ENCODE assay signal across 19 cellular contexts in genomic region chr16:76176153-76176552, GRCh38.
A peak's percentile ranks its signal among the peaks of the same experiment; 100 is the strongest.
DNase-seq lines count a peak whose midpoint lies in the region; ATAC-seq, FAIRE-seq and TF ChIP-seq lines count a peak whose summit lies in the region.
"Had no signal": no experiment of that assay in that cellular context is flagged by ENCODE, and none has a peak within 500 bp of the region (broad histone marks: within the 10 kb centered on the region; RNA-seq: fewer than 3 reads in every experiment).

No MANE protein-coding gene starts in this region.

- H3K27me3 ChIP-seq in pancreas, result no peaks in the 10 kb centered on the region

- no peaks in the 10 kb centered on the region for H3K36me3 Mint-ChIP-seq in activated CD8-positive, alpha-beta T cell treated with anti-CD3 and anti-CD28 coated beads, Interleukin-2, amount 10 ng/mL, durations not matched to agents 7 days and 5 days (ENCODE audit: low read depth)
- H3K36me3 Mint-ChIP-seq: CD8-positive, alpha-beta memory T cell had no signal

- H3K4me1 Mint-ChIP-seq in activated CD8-positive, alpha-beta T cell treated with anti-CD3 and anti-CD28 coated beads, Interleukin-2, amount 10 ng/mL, durations not matched to agents 7 days and 5 days (ENCODE audit: low read depth), result no peaks in the 10 kb centered on the region
- H3K4me1 Mint-ChIP-seq: CD8-positive, alpha-beta memory T cell; central memory CD8-positive, alpha-beta T cell; stimulated activated naive CD8-positive, alpha-beta T cell treated with anti-CD3 and anti-CD28 coated beads, Interleukin-15, amount 100 ng/mL, for 72 hours; T-helper 17 cell had no signal

- POLR2A ChIA-PET in activated CD8-positive, alpha-beta T cell treated with anti-CD3 and anti-CD28 coated beads, Interleukin-2, amount 10 ng/mL, durations not matched to agents 7 days and 5 days (lab: Charles Lee), result no interaction called here

- H3K4me3 ChIP-seq in pancreas, result no peak overlapping the region
- H3K4me3 ChIP-seq: psoas muscle had no signal

- no peak overlapping the region for H3K27ac ChIP-seq in pancreas
- H3K27ac ChIP-seq: psoas muscle had no signal

- H3K9me3 Mint-ChIP-seq in activated CD8-positive, alpha-beta T cell treated with anti-CD3 and anti-CD28 coated beads, Interleukin-2, amount 10 ng/mL, durations not matched to agents 7 days and 5 days (ENCODE audit: insufficient read depth), result peaks cover 4% of the 10 kb centered on the region

- CTCF ChIA-PET in activated CD8-positive, alpha-beta T cell treated with anti-CD3 and anti-CD28 coated beads, Interleukin-2, amount 10 ng/mL, durations not matched to agents 7 days and 5 days (lab: Charles Lee), result no interaction called here

- no peaks in the 10 kb centered on the region for H3K9me3 ChIP-seq in pancreas

- peak; percentile 60 for DNase-seq in OCI-M1 (lab: John Stamatoyannopoulos, UW)
- DNase-seq in activated CD8-positive, alpha-beta T cell treated with anti-CD3 and anti-CD28 coated beads, Interleukin-2, amount 10 ng/mL, durations not matched to agents 7 days and 5 days, result no peak
- no peak for DNase-seq in D721Med (ENCODE audit: insufficient read length, low spot score)
- DNase-seq in NCI-H526 treated with DMSO at 0.1 percent for 48 hours (lab: John Stamatoyannopoulos, UW), result no peak
- DNase-seq in pancreas, result no peak
- DNase-seq: activated CD4-positive, alpha-beta T cell treated with anti-CD3 and anti-CD28 coated beads, Interleukin-2, amount 50 U/mL, for 4 hours; activated naive CD4-positive, alpha-beta T cell treated with anti-CD3 and anti-CD28 coated beads for 36 hours; CD8-positive, alpha-beta memory T cell; HCEC 1CT; NCI-H1694; PC-3; psoas muscle; stimulated activated naive CD8-positive, alpha-beta T cell treated with anti-CD3 and anti-CD28 coated beads, Interleukin-15, amount 100 ng/mL, for 72 hours; T-helper 17 cell had no signal

- H3K4me1 ChIP-seq in pancreas, result no peaks in the 10 kb centered on the region
- H3K4me1 ChIP-seq: psoas muscle had no signal

- ATAC-seq in GM18519 (IDR thresholded peaks at IDR 0.05; ENCODE audit: low FRiP score, unreplicated experiment) (peak; percentile 81), GM21390 (IDR thresholded peaks at IDR 0.05; ENCODE audit: unreplicated experiment) (peak; percentile 83), HG03066 (IDR thresholded peaks at IDR 0.05; ENCODE audit: low read depth, unreplicated experiment) (peak; percentile 100), pancreas (no peak)
- no peak for ATAC-seq in activated CD8-positive, alpha-beta T cell treated with anti-CD3 and anti-CD28 coated beads, Interleukin-2, amount 10 ng/mL, durations not matched to agents 7 days and 5 days
- ATAC-seq: esophagus mucosa; PC-3; psoas muscle; stimulated activated naive CD8-positive, alpha-beta T cell treated with anti-CD3 and anti-CD28 coated beads, Interleukin-15, amount 100 ng/mL, for 72 hours; T-helper 17 cell had no signal

- WGBS in pancreas, 2 donors, result 71 to 76% methylated on average over 4 of the region's 4 CpGs

- H3K4me3 Mint-ChIP-seq in activated CD8-positive, alpha-beta T cell treated with anti-CD3 and anti-CD28 coated beads, Interleukin-2, amount 10 ng/mL, durations not matched to agents 7 days and 5 days, result no peak overlapping the region
- H3K4me3 Mint-ChIP-seq: activated naive CD4-positive, alpha-beta T cell treated with anti-CD3 and anti-CD28 coated beads for 36 hours; central memory CD8-positive, alpha-beta T cell; stimulated activated naive CD8-positive, alpha-beta T cell treated with anti-CD3 and anti-CD28 coated beads, Interleukin-15, amount 100 ng/mL, for 72 hours; T-helper 17 cell had no signal

- TF ChIP-seq CTCF in D721Med (IDR thresholded peaks at IDR 0.05; ENCODE audit: insufficient read depth, missing control alignments), result no peak
- TF ChIP-seq CTCF in pancreas (IDR thresholded peaks at IDR 0.05), result no peak

- H3K27ac Mint-ChIP-seq in activated CD8-positive, alpha-beta T cell treated with anti-CD3 and anti-CD28 coated beads, Interleukin-2, amount 10 ng/mL, durations not matched to agents 7 days and 5 days, result no peak overlapping the region
- H3K27ac Mint-ChIP-seq: activated naive CD4-positive, alpha-beta T cell treated with anti-CD3 and anti-CD28 coated beads for 36 hours; CD8-positive, alpha-beta memory T cell; stimulated activated naive CD8-positive, alpha-beta T cell treated with anti-CD3 and anti-CD28 coated beads, Interleukin-15, amount 100 ng/mL, for 72 hours; T-helper 17 cell had no signal

- H3K27me3 Mint-ChIP-seq in activated CD8-positive, alpha-beta T cell treated with anti-CD3 and anti-CD28 coated beads, Interleukin-2, amount 10 ng/mL, durations not matched to agents 7 days and 5 days (ENCODE audit: low read depth), result no peaks in the 10 kb centered on the region
- H3K27me3 Mint-ChIP-seq: CD8-positive, alpha-beta memory T cell; central memory CD8-positive, alpha-beta T cell; stimulated activated naive CD8-positive, alpha-beta T cell treated with anti-CD3 and anti-CD28 coated beads, Interleukin-15, amount 100 ng/mL, for 72 hours; T-helper 17 cell had no signal

- FAIRE-seq in D721Med (lab: Jason Lieb, UNC), result no peak
- FAIRE-seq in pancreas (lab: Jason Lieb, UNC), result no peak

- H3K36me3 ChIP-seq in pancreas, result no peaks in the 10 kb centered on the region

- intact Hi-C loops in pancreas (cut with DNase I), result no loop called here

Comparison
In these comparisons a context has a peak if more than half of its experiments do, and no peak if none do; other contexts are left out.
1. ATAC-seq: peak in GM18519 (single experiment), GM21390 (single experiment) and HG03066 (single experiment); none in activated CD8-positive, alpha-beta T cell treated with anti-CD3 and anti-CD28 coated beads, Interleukin-2, amount 10 ng/mL, durations not matched to agents 7 days and 5 days (single experiment) and pancreas (0 of 4).